Comparison of ENCODE assay signal across 19 cellular contexts in the genomic region with DNA sequence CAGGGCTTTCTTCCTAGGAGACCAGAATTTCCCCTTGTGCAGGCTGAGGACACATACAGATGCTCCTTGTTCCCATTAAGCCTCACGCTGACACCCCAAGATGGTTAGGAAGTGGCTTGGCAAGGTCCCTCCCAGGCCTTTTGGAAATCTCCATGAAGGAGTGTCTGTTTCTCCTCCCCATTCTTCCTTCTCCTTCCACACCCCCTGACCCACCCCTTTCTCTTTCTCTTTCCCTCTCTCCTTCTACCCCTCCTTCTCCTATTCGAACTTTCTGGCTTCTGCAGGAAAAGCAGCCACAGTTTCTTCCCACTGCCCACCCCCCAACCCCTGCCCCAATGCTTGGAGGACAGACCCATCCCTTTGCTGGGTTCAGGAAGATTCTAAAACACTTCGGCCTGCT.
DNase-seq lines count a peak whose midpoint lies in the region; ATAC-seq and TF ChIP-seq lines count a peak whose summit lies in the region.
"Had no signal": no experiment of that assay in that cellular context is flagged by ENCODE, and none has a peak within 500 bp of the region (broad histone marks: within the 10 kb centered on the region; RNA-seq: fewer than 3 reads in every experiment).

No MANE protein-coding gene starts in this region.

- no peaks in the 10 kb centered on the region for H3K9me3 ChIP-seq in right atrium auricular region
- no peaks in the 10 kb centered on the region for H3K9me3 ChIP-seq in neuronal stem cell (replicated peaks in 1 of 2; ENCODE audit: control insufficient read depth in 2 of 2, insufficient read depth in 1 of 2, low read depth in 1 of 2, low read length in 2 of 2)
- H3K9me3 ChIP-seq: ascending aorta, gastrocnemius medialis had no signal

- no peaks in the 10 kb centered on the region for H3K27me3 ChIP-seq in right atrium auricular region
- H3K27me3 ChIP-seq in neuronal stem cell (ENCODE audit: control insufficient read depth in 3 of 3, insufficient read depth in 3 of 3, low read depth in 1 of 3, low read length in 3 of 3): peaks cover 0 to 2% (median 0%) of the 10 kb centered on the region in 3 experiments
- H3K27me3 ChIP-seq: ascending aorta, gastrocnemius medialis had no signal

- no peak overlapping the region for H3K18ac ChIP-seq in neuronal stem cell (ENCODE audit: low read length)

- no peak overlapping the region for H4K8ac ChIP-seq in neuronal stem cell (ENCODE audit: low read depth, low read length)

- peaks cover 0 to 18% of the 10 kb centered on the region in 2 donors for H3K4me1 ChIP-seq in right atrium auricular region
- H3K4me1 ChIP-seq in neuronal stem cell (ENCODE audit: control insufficient read depth in 2 of 2, insufficient read depth in 1 of 2, low read depth in 1 of 2, low read length in 2 of 2): peaks cover 0 to 3% of the 10 kb centered on the region in 2 donors

- peak overlapping the region; percentile 46 for H2AFZ ChIP-seq in neuronal stem cell (ENCODE audit: low read length)

- ATAC-seq in Right ventricle myocardium inferior (peak; percentile 27), HG03565 (IDR thresholded peaks at IDR 0.05; ENCODE audit: unreplicated experiment) (no peak)
- ATAC-seq: natural killer cell had no signal

- no peak overlapping the region for H2BK15ac ChIP-seq in neuronal stem cell (ENCODE audit: low read length)

- H3K4me3 ChIP-seq in right atrium auricular region (peak overlapping the region; percentile 13 to 26), neuronal stem cell (ENCODE audit: low read length in 2 of 2) (no peak overlapping the region)
- H3K4me3 ChIP-seq: ascending aorta, gastrocnemius medialis had no signal

- H3K79me1 ChIP-seq in neuronal stem cell (ENCODE audit: low read depth, low read length): no peaks in the 10 kb centered on the region

- no peak overlapping the region for H2BK5ac ChIP-seq in neuronal stem cell (ENCODE audit: low read length)

- intact Hi-C loops in Right ventricle myocardium inferior (cut with DNase I) (loop anchor here (1.0 to 10.0 kb wide), 4 partner anchors 60 to 257 kb away; no protein-coding TSS in a partner anchor), cardiac septum (cut with DNase I) (loop anchor here (1.0 to 5.0 kb wide), 3 partner anchors 83 to 165 kb away; no protein-coding TSS in a partner anchor)

- H2BK120ac ChIP-seq in neuronal stem cell (ENCODE audit: low read depth, low read length): no peak overlapping the region

- DNase-seq in Right ventricle myocardium inferior (ENCODE audit: missing footprints): no peak
- DNase-seq in cardiac septum (ENCODE audit: low spot score): no peak
- DNase-seq in right atrium auricular region (ENCODE audit: low spot score): no peak
- no peak for DNase-seq in neuronal stem cell (ENCODE audit: low spot score)
- DNase-seq in NCI-H1930 (lab: John Stamatoyannopoulos, UW): no peak
- DNase-seq in activated CD4-positive, alpha-beta T cell treated with anti-CD3 and anti-CD28 coated beads, Interleukin-2, amount 50 U/mL, for 4 hours: no peak
- no peak for DNase-seq in GM19240 (ENCODE audit: insufficient read length, low spot score)
- DNase-seq: activated naive CD4-positive, alpha-beta T cell treated with anti-CD3 and anti-CD28 coated beads, Interleukin-2, amount 10 ng/mL, durations not matched to agents 7 days and 5 days; effector CD4-positive, alpha-beta T cell; MV-4-11; natural killer cell; NCI-H2029; NCI-H774; stimulated activated naive B cell treated with anti-CD40 and anti-IgM and Interleukin-4, amounts not matched to agents 10 μg/mL and 1 μg/mL and 100 μg/mL, for 72 hours had no signal

- no peak overlapping the region for H2BK12ac ChIP-seq in neuronal stem cell (ENCODE audit: low read length)

- H2AK5ac ChIP-seq in neuronal stem cell (ENCODE audit: low read depth, low read length): no peak overlapping the region

- no peak for TF ChIP-seq CTCF in right atrium auricular region (IDR thresholded peaks at IDR 0.05)

- no peak overlapping the region for H3K9ac ChIP-seq in neuronal stem cell (ENCODE audit: low read depth, low read length, poor library complexity)
- H3K9ac ChIP-seq: KMS-11 had no signal

- no peaks in the 10 kb centered on the region for H3K36me3 ChIP-seq in right atrium auricular region
- no peaks in the 10 kb centered on the region for H3K36me3 ChIP-seq in neuronal stem cell (replicated peaks in 1 of 2; ENCODE audit: control insufficient read depth in 2 of 2, insufficient read depth in 2 of 2, low read length in 2 of 2)
- H3K36me3 ChIP-seq: ascending aorta, gastrocnemius medialis had no signal

- peak overlapping the region; percentile 56 to 66 for H3K27ac ChIP-seq in right atrium auricular region
- H3K27ac ChIP-seq in neuronal stem cell (replicated peaks; ENCODE audit: low read length): no peak overlapping the region
- H3K27ac ChIP-seq: 22Rv1, ascending aorta, KMS-11 had no signal

- no CpG with 5 or more reads among the region's 3 CpGs for WGBS in neuronal stem cell (ENCODE audit: extremely low coverage in 2 of 2, insufficient read length in 2 of 2, insufficient replicate concordance in 1 of 2), 2 donors

- H3K14ac ChIP-seq in neuronal stem cell (ENCODE audit: low read length): no peak overlapping the region

- no peak overlapping the region for H4K91ac ChIP-seq in neuronal stem cell (ENCODE audit: low read depth, low read length, poor library complexity)

- H3K4ac ChIP-seq in neuronal stem cell (ENCODE audit: low read length): no peak overlapping the region

- no peak overlapping the region for H3K23ac ChIP-seq in neuronal stem cell (ENCODE audit: low read depth, low read length, poor library complexity)

- no peak overlapping the region for H3K4me2 ChIP-seq in neuronal stem cell (ENCODE audit: insufficient read depth, low read length, poor library complexity, severe bottlenecking)
- H3K4me2 ChIP-seq: KMS-11 had no signal

Comparison
In these comparisons a context has a peak if more than half of its experiments do, and no peak if none do; other contexts are left out.
1. H3K4me3 ChIP-seq: peak in right atrium auricular region (2 of 2); none in neuronal stem cell (0 of 2).